12 cellular contexts compared by ENCODE assay signal in the genomic region with DNA sequence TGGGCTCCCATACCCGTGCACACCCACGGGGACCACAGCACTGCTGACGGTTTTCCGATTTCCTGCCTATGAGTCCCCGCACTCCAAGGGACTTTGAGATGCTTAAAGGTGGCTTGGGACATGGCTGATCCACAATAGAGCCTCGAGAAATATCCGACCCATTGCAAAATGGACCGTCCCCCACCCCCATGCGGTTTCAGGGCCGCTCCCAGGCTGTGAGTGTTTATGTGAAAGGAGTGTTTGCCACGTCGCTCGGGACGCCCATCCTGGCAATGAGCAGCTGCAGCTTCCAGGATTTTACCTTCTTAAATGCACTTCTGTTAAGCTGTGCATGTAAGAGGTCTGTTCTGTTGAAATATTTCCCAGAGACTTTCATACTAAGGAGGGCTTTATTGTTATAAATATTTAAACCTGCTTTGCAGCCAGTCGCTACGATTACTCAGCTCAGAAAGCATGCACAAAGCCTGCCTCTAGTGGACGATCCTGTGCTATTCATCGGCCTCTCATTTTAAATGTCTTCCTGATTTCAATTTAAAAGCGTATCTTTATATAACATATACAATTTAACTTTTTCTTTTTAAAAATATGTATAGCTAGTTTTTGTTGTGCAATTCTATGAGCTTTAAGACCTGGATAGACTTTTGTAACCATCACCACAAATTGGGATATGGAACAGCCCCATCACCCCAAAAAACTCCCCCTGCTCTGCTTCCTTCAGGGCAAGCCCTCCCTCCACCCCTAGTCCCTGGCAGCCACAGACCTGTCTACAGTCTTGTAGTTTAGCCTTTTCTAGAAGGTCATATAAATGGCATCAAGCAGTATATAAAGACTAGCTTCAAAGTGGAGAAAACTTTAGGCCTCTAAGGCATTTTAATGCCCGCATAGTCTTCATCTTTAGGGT.
DNase-seq lines count a peak whose midpoint lies in the region; ATAC-seq and TF ChIP-seq lines count a peak whose summit lies in the region.
"Had no signal": no experiment of that assay in that cellular context is flagged by ENCODE, and none has a peak within 500 bp of the region (broad histone marks: within the 10 kb centered on the region; RNA-seq: fewer than 3 reads in every experiment).

No MANE protein-coding gene starts in this region.

- H3K9me2 ChIP-seq in neural cell (ENCODE audit: insufficient read depth, low read length) = no peaks in the 10 kb centered on the region

- no peak overlapping the region for H3K9ac ChIP-seq in DND-41 (ENCODE audit: low read depth, low read length)
- H3K9ac ChIP-seq in neural cell (ENCODE audit: low read length) = no peak overlapping the region

- H3K4me3 ChIP-seq in DND-41 (ENCODE audit: low read depth in 1 of 2, low read length in 2 of 2) (no peak overlapping the region), MG63 (no peak overlapping the region), dorsolateral prefrontal cortex (peak overlapping the region in 46 of 59 donors; percentile 7 to 59 (median 36)), neural cell (ENCODE audit: low read length) (no peak overlapping the region)

- no peak overlapping the region for H2AFZ ChIP-seq in DND-41 (ENCODE audit: low read depth, low read length)
- no peak overlapping the region for H2AFZ ChIP-seq in neural cell (ENCODE audit: low read depth, low read length)

- H3K9me3 ChIP-seq in DND-41 (ENCODE audit: insufficient read depth, low read length, severe bottlenecking) (no peaks in the 10 kb centered on the region), MG63 (no peaks in the 10 kb centered on the region), neural cell (ENCODE audit: low read length) (no peaks in the 10 kb centered on the region)

- H3K4me2 ChIP-seq in DND-41 (ENCODE audit: insufficient read depth, low read length) = no peak overlapping the region
- H3K4me2 ChIP-seq in neural cell (ENCODE audit: low read length) = no peak overlapping the region

- H3K36me3 ChIP-seq in DND-41 (ENCODE audit: insufficient read depth, low read length) (no peaks in the 10 kb centered on the region), MG63 (no peaks in the 10 kb centered on the region), neural cell (ENCODE audit: insufficient read depth, low read length) (no peaks in the 10 kb centered on the region)

- H4K20me1 ChIP-seq in DND-41 (ENCODE audit: insufficient read depth, low read length) = no peaks in the 10 kb centered on the region
- H4K20me1 ChIP-seq in neural cell (ENCODE audit: insufficient read depth) = no peaks in the 10 kb centered on the region

- ATAC-seq in DND-41 (ENCODE audit: insufficient read depth, low read depth) = no peak
- no peak for ATAC-seq in HG03280 (IDR thresholded peaks at IDR 0.05; ENCODE audit: unreplicated experiment)
- ATAC-seq: activated CD4-positive, alpha-beta T cell treated with anti-CD3 and anti-CD28 coated beads for 36 hours; activated T-helper 17 cell treated with anti-CD3 and anti-CD28 coated beads, Interleukin-2, amount 50 U/mL, for 72 hours had no signal

- no peaks in the 10 kb centered on the region for H3K79me2 ChIP-seq in DND-41 (ENCODE audit: insufficient read depth, low read length)
- no peaks in the 10 kb centered on the region for H3K79me2 ChIP-seq in neural cell (replicated peaks; ENCODE audit: insufficient read depth, low read length)

- no peak for TF ChIP-seq EP300 in neural cell (conservative IDR thresholded peaks at IDR 0.05; ENCODE audit: poor library complexity, severe bottlenecking)

- TF ChIP-seq RAD21 in neural cell (conservative IDR thresholded peaks at IDR 0.05) = peak; percentile 43

- intact Hi-C loops in dorsolateral prefrontal cortex (cut with DNase I) = loop anchor here in 1 of 2 donors (5.0 kb wide), 1 partner anchor 82 kb away; no protein-coding TSS in a partner anchor

- H3K27ac ChIP-seq in DND-41 (ENCODE audit: low read length) (no peak overlapping the region), dorsolateral prefrontal cortex (peak overlapping the region in 49 of 59 donors; percentile 1 to 79 (median 51)), neural cell (ENCODE audit: low read length) (no peak overlapping the region)

- DNase-seq in DND-41 (no peak), MG63 (peak; percentile 12), dorsolateral prefrontal cortex (peak in 3 of 10 donors; percentile 39 to 67 (median 55)), SW 1271 (lab: John Stamatoyannopoulos, UW) (no peak), mucosa of gallbladder (ENCODE audit: low spot score) (no peak), hepatic stellate cell (ENCODE audit: low spot score) (no peak)
- DNase-seq: activated CD4-positive, alpha-beta T cell treated with anti-CD3 and anti-CD28 coated beads for 36 hours; CD4-positive, CD25-positive, alpha-beta regulatory T cell; NCI-H2029 had no signal

- peak; percentile 50 for TF ChIP-seq CTCF in DND-41 (IDR thresholded peaks at IDR 0.05; ENCODE audit: borderline replicate concordance, extremely low read depth, low read length, poor library complexity, severe bottlenecking)
- TF ChIP-seq CTCF in dorsolateral prefrontal cortex (IDR thresholded peaks at IDR 0.05 in 54 of 56, conservative IDR thresholded peaks at IDR 0.05 in 2 of 56; ENCODE audit: low read depth in 1 of 56, partially characterized antibody in 56 of 56) = peak; percentile 50 to 88 (median 72)
- peak; percentile 59 for TF ChIP-seq CTCF in neural cell (IDR thresholded peaks at IDR 0.05; ENCODE audit: poor library complexity, severe bottlenecking)

- H3F3A ChIP-seq in neural cell (ENCODE audit: insufficient read depth, low read length, poor library complexity, severe bottlenecking) = no peaks in the 10 kb centered on the region

- peaks cover 6% of the 10 kb centered on the region for H3K27me3 ChIP-seq in DND-41 (ENCODE audit: insufficient read depth, low read length, poor library complexity)
- H3K27me3 ChIP-seq in MG63 = no peaks in the 10 kb centered on the region
- H3K27me3 ChIP-seq in dorsolateral prefrontal cortex = no peaks in the 10 kb centered on the region
- no peaks in the 10 kb centered on the region for H3K27me3 ChIP-seq in neural cell (ENCODE audit: insufficient read depth, low read depth, low read length)

- no peaks in the 10 kb centered on the region for H3K4me1 ChIP-seq in DND-41 (ENCODE audit: insufficient read depth, low read length)

TF ChIP-seq in neural cell, 6 proteins besides CTCF, POLR2A, EP300 and RAD21:
- TF ChIP-seq EZH2 (IDR thresholded peaks at IDR 0.05; ENCODE audit: borderline replicate concordance, insufficient read depth, low read length, poor library complexity, severe bottlenecking) (no peak), REST (IDR thresholded peaks at IDR 0.05; ENCODE audit: borderline replicate concordance) (no peak), MXI1 (conservative IDR thresholded peaks at IDR 0.05; ENCODE audit: poor library complexity, severe bottlenecking) (no peak), TAF1 (IDR thresholded peaks at IDR 0.05; ENCODE audit: low read depth) (no peak), POLR2AphosphoS5 (IDR thresholded peaks at IDR 0.05) (no peak), SMC3 (conservative IDR thresholded peaks at IDR 0.05; ENCODE audit: poor library complexity) (no peak)

Comparison
In these comparisons a context has a peak if more than half of its experiments do, and no peak if none do; other contexts are left out.
1. H3K27ac ChIP-seq: peak in dorsolateral prefrontal cortex (49 of 59); none in DND-41 (single experiment) and neural cell (single experiment).
2. H3K4me3 ChIP-seq: peak in dorsolateral prefrontal cortex (46 of 59); none in DND-41 (0 of 2), MG63 (single experiment) and neural cell (single experiment).
3. Peak in every context shown above with its lines, with median percentiles within 50 percentile points of each other: CTCF ChIP-seq.